1 cellular context compared by ENCODE assay signal in the genomic region with DNA sequence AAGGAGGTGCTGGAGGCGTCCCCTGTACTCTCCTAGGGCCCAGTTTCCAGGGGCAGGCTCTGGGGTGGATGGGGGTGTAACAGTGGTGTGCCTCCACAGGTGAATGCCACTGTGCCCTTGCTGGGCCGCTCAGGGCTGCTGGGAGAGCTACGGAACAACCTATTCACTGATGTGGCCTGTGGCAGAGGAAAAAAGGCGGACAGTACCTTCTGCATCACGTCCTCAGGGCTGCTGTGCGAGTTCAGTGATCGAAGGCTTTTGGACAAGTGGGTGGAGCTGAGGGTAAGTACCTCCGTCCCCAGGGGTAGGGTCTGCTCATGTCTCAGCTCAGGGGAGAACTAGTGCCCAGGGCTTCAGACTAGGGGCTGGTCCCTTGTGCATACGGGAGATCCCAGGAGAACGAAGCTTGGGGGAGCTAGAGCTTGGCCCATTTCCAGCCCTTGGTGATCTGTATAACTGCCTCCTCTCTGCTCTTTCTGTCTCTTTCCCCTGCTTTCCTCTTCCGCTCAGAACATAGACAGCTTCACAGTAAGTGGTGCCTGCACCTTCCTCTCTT.
TF ChIP-seq lines count a peak whose summit lies in the region.

No MANE protein-coding gene starts in this region.

TF ChIP-seq in K562, 482 proteins besides CTCF, POLR2A, EP300 and RAD21:
- TF ChIP-seq HSF4 (CRISPR knock-in tag; IDR thresholded peaks at IDR 0.05; ENCODE audit: borderline replicate concordance) (no peak), NFIC (IDR thresholded peaks at IDR 0.05) (peak; percentile 27; the same call in 1 of the 2 replicates)
